In genomic region chr12:47276253-47277070, GRCh38 we compare ENCODE assay signal across 8 cellular contexts.
DNase-seq lines count a peak whose midpoint lies in the region; ATAC-seq and TF ChIP-seq lines count a peak whose summit lies in the region.

No MANE protein-coding gene starts in this region.

- ATAC-seq in GM21381 (IDR thresholded peaks at IDR 0.05; ENCODE audit: unreplicated experiment) (peak; percentile 94), HG03575 (IDR thresholded peaks at IDR 0.05; ENCODE audit: extremely low read depth, insufficient number of reproducible peaks, low FRiP score, unreplicated experiment) (peak; percentile 63)
- peak; percentile 91 to 95 for ATAC-seq in natural killer cell treated with Interleukin-12 subunit alpha and Interleukin-12 subunit beta and Interleukin-15 and Interleukin-18, amount 100 ng/mL, for 72 hours

- H3K27ac ChIP-seq in WERI-Rb-1, result no peak overlapping the region

- intact Hi-C loops in dendritic cell treated with granulocyte-macrophage colony-stimulating factor and Interleukin-4, amounts not matched to agents 40 ng/mL and 50 ng/mL, for 4 days (cut with micrococcal nuclease), result loop anchor here (5.0 kb wide), 1 partner anchor 59 kb away; no protein-coding TSS in a partner anchor

- peaks cover 45% of the 10 kb centered on the region for H3K4me1 Mint-ChIP-seq in T-helper 1 cell treated with Interleukin-12 subunit alpha and Interleukin-12 subunit beta and Interleukin-4 antibody, amounts not matched to agents 30 μg/mL and 1 μg/mL, for 36 hours (ENCODE audit: low read depth)
- peaks cover 82% of the 10 kb centered on the region for H3K4me1 Mint-ChIP-seq in dendritic cell treated with granulocyte-macrophage colony-stimulating factor and Interleukin-4, amounts not matched to agents 40 ng/mL and 50 ng/mL, for 4 days (ENCODE audit: low read depth)
- H3K4me1 Mint-ChIP-seq in natural killer cell treated with Interleukin-12 subunit alpha and Interleukin-12 subunit beta and Interleukin-15 and Interleukin-18, amount 100 ng/mL, for 72 hours (ENCODE audit: low read depth in 2 of 2), result peaks cover 30 to 32% of the 10 kb centered on the region in 2 donors

- no peaks in the 10 kb centered on the region for H3K9me3 Mint-ChIP-seq in T-helper 1 cell treated with Interleukin-12 subunit alpha and Interleukin-12 subunit beta and Interleukin-4 antibody, amounts not matched to agents 30 μg/mL and 1 μg/mL, for 36 hours
- no peaks in the 10 kb centered on the region for H3K9me3 Mint-ChIP-seq in dendritic cell treated with granulocyte-macrophage colony-stimulating factor and Interleukin-4, amounts not matched to agents 40 ng/mL and 50 ng/mL, for 4 days
- no peaks in the 10 kb centered on the region for H3K9me3 Mint-ChIP-seq in natural killer cell treated with Interleukin-12 subunit alpha and Interleukin-12 subunit beta and Interleukin-15 and Interleukin-18, amount 100 ng/mL, for 72 hours

- no peak for TF ChIP-seq CTCF in WERI-Rb-1 (IDR thresholded peaks at IDR 0.05; ENCODE audit: low read depth, low read length)

- H3K27ac Mint-ChIP-seq in T-helper 1 cell treated with Interleukin-12 subunit alpha and Interleukin-12 subunit beta and Interleukin-4 antibody, amounts not matched to agents 30 μg/mL and 1 μg/mL, for 36 hours, result peak overlapping the region; percentile 75
- peak overlapping the region; percentile 84 for H3K27ac Mint-ChIP-seq in dendritic cell treated with granulocyte-macrophage colony-stimulating factor and Interleukin-4, amounts not matched to agents 40 ng/mL and 50 ng/mL, for 4 days
- peak overlapping the region; percentile 78 to 89 for H3K27ac Mint-ChIP-seq in natural killer cell treated with Interleukin-12 subunit alpha and Interleukin-12 subunit beta and Interleukin-15 and Interleukin-18, amount 100 ng/mL, for 72 hours

- no peaks in the 10 kb centered on the region for H3K27me3 Mint-ChIP-seq in T-helper 1 cell treated with Interleukin-12 subunit alpha and Interleukin-12 subunit beta and Interleukin-4 antibody, amounts not matched to agents 30 μg/mL and 1 μg/mL, for 36 hours (ENCODE audit: low read depth)
- H3K27me3 Mint-ChIP-seq in dendritic cell treated with granulocyte-macrophage colony-stimulating factor and Interleukin-4, amounts not matched to agents 40 ng/mL and 50 ng/mL, for 4 days, result no peaks in the 10 kb centered on the region
- no peaks in the 10 kb centered on the region for H3K27me3 Mint-ChIP-seq in natural killer cell treated with Interleukin-12 subunit alpha and Interleukin-12 subunit beta and Interleukin-15 and Interleukin-18, amount 100 ng/mL, for 72 hours

- H3K36me3 ChIP-seq in WERI-Rb-1, result no peaks in the 10 kb centered on the region

- H3K4me3 ChIP-seq in WERI-Rb-1 (ENCODE audit: low read depth, low read length), result no peak overlapping the region

- peaks cover 2% of the 10 kb centered on the region for H3K36me3 Mint-ChIP-seq in T-helper 1 cell treated with Interleukin-12 subunit alpha and Interleukin-12 subunit beta and Interleukin-4 antibody, amounts not matched to agents 30 μg/mL and 1 μg/mL, for 36 hours (ENCODE audit: low read depth)
- no peaks in the 10 kb centered on the region for H3K36me3 Mint-ChIP-seq in dendritic cell treated with granulocyte-macrophage colony-stimulating factor and Interleukin-4, amounts not matched to agents 40 ng/mL and 50 ng/mL, for 4 days (ENCODE audit: low read depth)
- no peaks in the 10 kb centered on the region for H3K36me3 Mint-ChIP-seq in natural killer cell treated with Interleukin-12 subunit alpha and Interleukin-12 subunit beta and Interleukin-15 and Interleukin-18, amount 100 ng/mL, for 72 hours

- DNase-seq in GM03348 (ENCODE audit: low spot score) (peak; percentile 48), iPS-NIHi7 (ENCODE audit: extremely low spot score) (no peak), WERI-Rb-1 (no peak)
- DNase-seq in natural killer cell treated with Interleukin-12 subunit alpha and Interleukin-12 subunit beta and Interleukin-15 and Interleukin-18, amount 100 ng/mL, for 72 hours (ENCODE audit: low spot score), result peak; percentile 80

- H3K4me3 Mint-ChIP-seq in T-helper 1 cell treated with Interleukin-12 subunit alpha and Interleukin-12 subunit beta and Interleukin-4 antibody, amounts not matched to agents 30 μg/mL and 1 μg/mL, for 36 hours, result peak overlapping the region; percentile 61
- peak overlapping the region; percentile 7 for H3K4me3 Mint-ChIP-seq in dendritic cell treated with granulocyte-macrophage colony-stimulating factor and Interleukin-4, amounts not matched to agents 40 ng/mL and 50 ng/mL, for 4 days
- peak overlapping the region; percentile 73 for H3K4me3 Mint-ChIP-seq in natural killer cell treated with Interleukin-12 subunit alpha and Interleukin-12 subunit beta and Interleukin-15 and Interleukin-18, amount 100 ng/mL, for 72 hours

- peaks cover 13% of the 10 kb centered on the region for H3K27me3 ChIP-seq in WERI-Rb-1 (ENCODE audit: insufficient read depth, low read depth, severe bottlenecking)

- H3K9me3 ChIP-seq in WERI-Rb-1 (ENCODE audit: severe bottlenecking), result no peaks in the 10 kb centered on the region

Comparison
In these comparisons a context has a peak if more than half of its experiments do, and no peak if none do; other contexts are left out.
1. DNase-seq: peak in GM03348 (single experiment) and natural killer cell treated with Interleukin-12 subunit alpha and Interleukin-12 subunit beta and Interleukin-15 and Interleukin-18, amount 100 ng/mL, for 72 hours (single experiment); none in iPS-NIHi7 (single experiment) and WERI-Rb-1 (single experiment).
2. H3K4me3 Mint-ChIP-seq: peak in every context shown above with its lines; median percentile 73 in natural killer cell treated with Interleukin-12 subunit alpha and Interleukin-12 subunit beta and Interleukin-15 and Interleukin-18, amount 100 ng/mL, for 72 hours; 61 in T-helper 1 cell treated with Interleukin-12 subunit alpha and Interleukin-12 subunit beta and Interleukin-4 antibody, amounts not matched to agents 30 μg/mL and 1 μg/mL, for 36 hours; 7 in dendritic cell treated with granulocyte-macrophage colony-stimulating factor and Interleukin-4, amounts not matched to agents 40 ng/mL and 50 ng/mL, for 4 days.
3. Peak in every context shown above with its lines, with median percentiles within 50 percentile points of each other: ATAC-seq and H3K27ac Mint-ChIP-seq.